14 cellular contexts compared by ENCODE assay signal in the genomic region with DNA sequence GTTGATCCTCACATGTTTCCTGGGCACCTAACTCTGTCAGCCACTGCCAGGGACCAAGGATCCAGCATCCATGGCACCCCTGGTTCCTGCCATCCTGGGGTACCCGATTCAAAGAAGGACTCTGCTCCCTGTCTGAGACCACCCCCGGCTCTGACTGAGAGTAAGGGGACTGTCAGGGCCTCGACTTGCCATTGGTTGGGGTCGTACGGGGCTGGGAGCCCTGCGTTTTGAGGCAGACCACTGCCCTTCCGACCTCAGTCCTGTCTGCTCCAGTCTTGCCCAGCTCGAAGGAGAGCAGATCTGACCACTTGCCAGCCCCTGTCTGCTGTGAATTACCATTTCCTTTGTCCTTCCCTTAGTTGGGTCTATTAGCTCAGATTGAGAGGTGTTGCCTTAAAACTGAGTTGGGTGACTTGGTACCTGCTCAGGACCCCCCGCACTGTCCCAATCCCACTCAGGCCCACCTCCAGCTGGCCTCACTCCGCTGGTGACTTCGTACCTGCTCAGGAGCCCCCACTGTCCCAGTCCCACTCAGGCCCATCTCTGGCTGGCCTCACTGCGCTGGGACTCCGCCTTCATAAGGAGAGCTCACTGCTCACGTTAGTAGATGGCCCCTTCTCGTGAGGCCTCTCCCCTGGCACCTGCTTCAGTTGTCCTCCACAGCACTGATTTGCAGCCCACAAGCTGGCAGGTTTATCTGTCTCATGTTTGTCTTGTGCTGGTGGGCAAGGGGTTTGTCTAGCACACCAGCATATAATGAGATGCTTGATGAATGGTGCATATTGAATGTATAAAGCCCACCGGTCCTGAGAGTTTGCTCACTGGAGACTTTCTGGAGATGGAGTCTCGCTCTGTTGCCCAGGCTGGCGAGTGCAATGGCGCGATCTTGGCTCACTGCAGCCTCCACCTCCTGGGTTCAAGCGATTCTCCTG. TPM values are rescaled to one million over a fixed set of nuclear protein-coding genes. Genes with fewer than 3 reads are reported as not detected.
DNase-seq lines count a peak whose midpoint lies in the region; ATAC-seq and TF ChIP-seq lines count a peak whose summit lies in the region.
"Had no signal": no experiment of that assay in that cellular context is flagged by ENCODE, and none has a peak within 500 bp of the region (broad histone marks: within the 10 kb centered on the region; RNA-seq: fewer than 3 reads in every experiment).

No MANE protein-coding gene starts in this region.

- peaks cover 29 to 35% of the 10 kb centered on the region in 2 donors for H3K36me3 Mint-ChIP-seq in activated naive CD4-positive, alpha-beta T cell treated with anti-CD3 and anti-CD28 coated beads, Interleukin-2, amount 50 U/mL, for 72 hours
- peaks cover 6% of the 10 kb centered on the region for H3K36me3 Mint-ChIP-seq in T-helper 17 cell (ENCODE audit: low read depth)
- H3K36me3 Mint-ChIP-seq in stimulated activated naive B cell treated with anti-CD40 and anti-IgM and Interleukin-4, amounts not matched to agents 10 μg/mL and 1 μg/mL and 100 μg/mL, for 72 hours: peaks cover 43 to 64% of the 10 kb centered on the region in 2 donors

- peak; percentile 40 for TF ChIP-seq POLR2A in erythroblast (IDR thresholded peaks at IDR 0.05; ENCODE audit: low read length)

- H3K9me3 Mint-ChIP-seq in activated naive CD4-positive, alpha-beta T cell treated with anti-CD3 and anti-CD28 coated beads, Interleukin-2, amount 50 U/mL, for 72 hours: no peaks in the 10 kb centered on the region
- no peaks in the 10 kb centered on the region for H3K9me3 Mint-ChIP-seq in stimulated activated naive B cell treated with anti-CD40 and anti-IgM and Interleukin-4, amounts not matched to agents 10 μg/mL and 1 μg/mL and 100 μg/mL, for 72 hours

- no peaks in the 10 kb centered on the region for H3K9me3 ChIP-seq in T-helper 17 cell (ENCODE audit: control insufficient read depth, low read length, poor library complexity, severe bottlenecking)
- H3K9me3 ChIP-seq: sigmoid colon, tibial nerve had no signal

- ATAC-seq in activated naive CD4-positive, alpha-beta T cell treated with anti-CD3 and anti-CD28 coated beads, Interleukin-2, amount 50 U/mL, for 72 hours: no peak
- ATAC-seq in T-helper 17 cell (no peak), GM19351 (IDR thresholded peaks at IDR 0.05; ENCODE audit: unreplicated experiment) (no peak)
- no peak for ATAC-seq in stimulated activated naive B cell treated with anti-CD40 and anti-IgM and Interleukin-4, amounts not matched to agents 10 μg/mL and 1 μg/mL and 100 μg/mL, for 72 hours (replicated peaks)

- DNase-seq in activated naive CD4-positive, alpha-beta T cell treated with anti-CD3 and anti-CD28 coated beads, Interleukin-2, amount 50 U/mL, for 72 hours (ENCODE audit: low spot score in 2 of 2): no peak
- DNase-seq in activated naive CD4-positive, alpha-beta T cell treated with anti-CD3 and anti-CD28 coated beads, Interleukin-2, amount 50 U/mL, for 16 hours: no peak
- no peak for DNase-seq in T-helper 17 cell
- no peak for DNase-seq in erythroblast (lab: John Stamatoyannopoulos, UW)
- no peak for DNase-seq in stimulated activated naive B cell treated with anti-CD40 and anti-IgM and Interleukin-4, amounts not matched to agents 10 μg/mL and 1 μg/mL and 100 μg/mL, for 72 hours
- no peak for DNase-seq in SW480 (ENCODE audit: low spot score)
- DNase-seq in NCI-H748 (lab: John Stamatoyannopoulos, UW; ENCODE audit: unreplicated experiment): no peak
- DNase-seq: NCI-H510A, SIG-M5, sigmoid colon had no signal

- no peak overlapping the region for H3K4me3 Mint-ChIP-seq in T-helper 17 cell
- peak overlapping the region; percentile 58 to 66 for H3K4me3 Mint-ChIP-seq in stimulated activated naive B cell treated with anti-CD40 and anti-IgM and Interleukin-4, amounts not matched to agents 10 μg/mL and 1 μg/mL and 100 μg/mL, for 72 hours

- H3K4me1 Mint-ChIP-seq in T-helper 17 cell: peaks cover 44% of the 10 kb centered on the region
- H3K4me1 Mint-ChIP-seq in stimulated activated naive B cell treated with anti-CD40 and anti-IgM and Interleukin-4, amounts not matched to agents 10 μg/mL and 1 μg/mL and 100 μg/mL, for 72 hours: peaks cover 36 to 62% of the 10 kb centered on the region in 2 donors

- peaks cover 5% of the 10 kb centered on the region for H3K27me3 Mint-ChIP-seq in T-helper 17 cell
- H3K27me3 Mint-ChIP-seq in stimulated activated naive B cell treated with anti-CD40 and anti-IgM and Interleukin-4, amounts not matched to agents 10 μg/mL and 1 μg/mL and 100 μg/mL, for 72 hours: no peaks in the 10 kb centered on the region

- H3K27ac Mint-ChIP-seq in activated naive CD4-positive, alpha-beta T cell treated with anti-CD3 and anti-CD28 coated beads, Interleukin-2, amount 50 U/mL, for 72 hours: peak overlapping the region; percentile 73 to 91
- peak overlapping the region; percentile 89 for H3K27ac Mint-ChIP-seq in T-helper 17 cell
- H3K27ac Mint-ChIP-seq in stimulated activated naive B cell treated with anti-CD40 and anti-IgM and Interleukin-4, amounts not matched to agents 10 μg/mL and 1 μg/mL and 100 μg/mL, for 72 hours: peak overlapping the region; percentile 87

RNA-seq across cellular contexts. Expression of gene RPL28, which starts 3.9 kb away (rescaled TPM):
- total RNA-seq in activated naive CD4-positive, alpha-beta T cell treated with anti-CD3 and anti-CD28 coated beads, Interleukin-2, amount 50 U/mL, for 72 hours: 1,000 to 10,000 TPM; 2,540 to 2,693 TPM
- total RNA-seq in T-helper 17 cell: 1,000 to 10,000 TPM; 3,164 to 3,616 TPM

RNA-seq across cellular contexts. Expression of gene TMEM238, which starts 5.6 kb away (rescaled TPM):
- 1 to 10 TPM; 4.5 to 7.8 TPM for total RNA-seq in activated naive CD4-positive, alpha-beta T cell treated with anti-CD3 and anti-CD28 coated beads, Interleukin-2, amount 50 U/mL, for 72 hours
- 10 to 100 TPM; 14.6 to 19.5 TPM for total RNA-seq in T-helper 17 cell

RNA-seq across cellular contexts. Expression of gene TMEM190, which starts 13.0 kb away (rescaled TPM):
- not detected for total RNA-seq in activated naive CD4-positive, alpha-beta T cell treated with anti-CD3 and anti-CD28 coated beads, Interleukin-2, amount 50 U/mL, for 72 hours
- not detected for total RNA-seq in T-helper 17 cell
- total RNA-seq: activated CD8-positive, alpha-beta memory T cell treated with anti-CD3 and anti-CD28 coated beads for 36 hours; mononuclear cell; sigmoid colon had no signal

RNA-seq across cellular contexts. Expression of gene UBE2S, which starts 17.9 kb away (rescaled TPM):
- 100 to 1,000 TPM; 192 to 343 TPM for total RNA-seq in activated naive CD4-positive, alpha-beta T cell treated with anti-CD3 and anti-CD28 coated beads, Interleukin-2, amount 50 U/mL, for 72 hours
- 10 to 100 TPM; 64.6 to 78.1 TPM for total RNA-seq in T-helper 17 cell

RNA-seq across cellular contexts. Expression of gene IL11, which starts 19.4 kb away (rescaled TPM):
- under 1 TPM in 1 of 2 donors, not detected in 1; 0.32 TPM for total RNA-seq in activated naive CD4-positive, alpha-beta T cell treated with anti-CD3 and anti-CD28 coated beads, Interleukin-2, amount 50 U/mL, for 72 hours
- total RNA-seq in T-helper 17 cell: under 1 TPM; 0.25 to 0.89 TPM
